ENCODE assay signal across 20 cellular contexts in genomic region chr4:6290769-6291547, GRCh38. TPM values are rescaled to one million over a fixed set of nuclear protein-coding genes. Genes with fewer than 3 reads are reported as not detected.
DNase-seq lines count a peak whose midpoint lies in the region; ATAC-seq, FAIRE-seq and TF ChIP-seq lines count a peak whose summit lies in the region.
"Had no signal": no experiment of that assay in that cellular context is flagged by ENCODE, and none has a peak within 500 bp of the region (broad histone marks: within the 10 kb centered on the region; RNA-seq: fewer than 3 reads in every experiment).

No MANE protein-coding gene starts in this region.

- H2BK15ac ChIP-seq in mesendoderm (replicated peaks; ENCODE audit: low read depth): no peak overlapping the region

- H3K4ac ChIP-seq in mesendoderm (ENCODE audit: low read depth, low read length): no peak overlapping the region

- no peaks in the 10 kb centered on the region for H3K9me3 Mint-ChIP-seq in GM23338
- H3K9me3 Mint-ChIP-seq: CD4-positive, CD25-positive, alpha-beta regulatory T cell; T-cell had no signal

- H3K27me3 Mint-ChIP-seq in GM23338 (ENCODE audit: insufficient read depth, low read depth, poor library complexity): peaks cover 4% of the 10 kb centered on the region
- H3K27me3 Mint-ChIP-seq: CD4-positive, CD25-positive, alpha-beta regulatory T cell; T-cell had no signal

- H3K18ac ChIP-seq in mesendoderm (ENCODE audit: low read length): no peak overlapping the region

- H3K4me2 ChIP-seq in GM23338 (no peak overlapping the region), mesendoderm (ENCODE audit: low read length) (no peak overlapping the region)
- H3K4me2 ChIP-seq: PC-9 had no signal

- no peaks in the 10 kb centered on the region for H3F3A ChIP-seq in GM23338 (replicated peaks; ENCODE audit: low read depth)

- no peak overlapping the region for H2BK5ac ChIP-seq in mesendoderm (ENCODE audit: low read length)

- H3K36me3 Mint-ChIP-seq in GM23338 (ENCODE audit: low read depth): peaks cover 21% of the 10 kb centered on the region

- H4K20me1 ChIP-seq in GM23338 (replicated peaks; ENCODE audit: insufficient read depth): peaks cover 5% of the 10 kb centered on the region; the same call in 1 of the 2 replicates

- TF ChIP-seq CTCF in GM23338 (conservative IDR thresholded peaks at IDR 0.05; ENCODE audit: low read depth in 2 of 2) (no peak), fibroblast of mammary gland (conservative IDR thresholded peaks at IDR 0.05; ENCODE audit: control insufficient read depth, insufficient read depth, low read depth, low read length) (no peak), D721Med (IDR thresholded peaks at IDR 0.05; ENCODE audit: insufficient read depth, missing control alignments) (no peak)

- no peak overlapping the region for H2AFZ ChIP-seq in GM23338
- H2AFZ ChIP-seq: GM23248, PC-9 had no signal

- no peak overlapping the region for H3K4me3 Mint-ChIP-seq in GM23338
- H3K4me3 Mint-ChIP-seq: CD4-positive, CD25-positive, alpha-beta regulatory T cell; T-cell had no signal

- no peak overlapping the region for H3K4me3 ChIP-seq in GM23338
- H3K4me3 ChIP-seq in fibroblast of mammary gland (ENCODE audit: control insufficient read depth, low read depth, low read length): no peak overlapping the region
- H3K4me3 ChIP-seq in mesendoderm (ENCODE audit: low read length): no peak overlapping the region
- H3K4me3 ChIP-seq: GM23248, K562, PC-9 had no signal

- no CpG with 5 or more reads among the region's 25 CpGs for WGBS in mesendoderm (ENCODE audit: extremely low coverage, insufficient coverage, low lambda C conversion rate)

- H2AK5ac ChIP-seq in mesendoderm (ENCODE audit: low read length): no peak overlapping the region

- H3K9ac ChIP-seq in mesendoderm (ENCODE audit: low read length): no peak overlapping the region
- H3K9ac ChIP-seq: GM23248 had no signal

- no peak overlapping the region for H3K56ac ChIP-seq in mesendoderm (ENCODE audit: low read length)

- no peaks in the 10 kb centered on the region for H3K27me3 ChIP-seq in GM23338 (ENCODE audit: insufficient read depth)
- H3K27me3 ChIP-seq in mesendoderm (ENCODE audit: insufficient read depth, low read length, poor library complexity): no peaks in the 10 kb centered on the region
- H3K27me3 ChIP-seq: BE2C had no signal

- no peaks in the 10 kb centered on the region for H3K4me1 ChIP-seq in GM23338 (ENCODE audit: insufficient read depth)
- H3K4me1 ChIP-seq in mesendoderm (ENCODE audit: control insufficient read depth, low read depth, low read length): no peaks in the 10 kb centered on the region
- H3K4me1 ChIP-seq: BE2C had no signal

- H3K79me1 ChIP-seq in mesendoderm (ENCODE audit: low read length): no peaks in the 10 kb centered on the region

- H3K27ac ChIP-seq in GM23338 (ENCODE audit: low read depth): no peak overlapping the region
- H3K27ac ChIP-seq in mesendoderm (ENCODE audit: low read depth, low read length): no peak overlapping the region
- H3K27ac ChIP-seq: GM23248, HL-60, PC-9 had no signal

- no peak overlapping the region for H3K27ac Mint-ChIP-seq in GM23338
- H3K27ac Mint-ChIP-seq: CD4-positive, CD25-positive, alpha-beta regulatory T cell; T-cell had no signal

- no peak overlapping the region for H4K5ac ChIP-seq in mesendoderm (ENCODE audit: low read length)

- DNase-seq in GM23338 (ENCODE audit: low spot score) (peak; percentile 32), HT1080 (ENCODE audit: low read depth) (peak; percentile 23), fibroblast of mammary gland (ENCODE audit: low read depth) (peak; percentile 21), mesendoderm (peak; percentile 32), D721Med (ENCODE audit: insufficient read length, low spot score) (no peak), CD1c-positive myeloid dendritic cell (ENCODE audit: extremely low spot score) (no peak), NCI-H1092 (lab: John Stamatoyannopoulos, UW) (no peak)
- DNase-seq: BE2C; CD4-positive, CD25-positive, alpha-beta regulatory T cell; GM23248; Kasumi-1; NCI-H2029 treated with DMSO at 0.1 percent for 48 hours; NCI-H2227 treated with DMSO at 0.1 percent for 48 hours; NCI-H526 treated with DMSO at 0.1 percent for 48 hours; PC-9; Right ventricle myocardium superior; T-cell had no signal

- H3K36me3 ChIP-seq in GM23338 (ENCODE audit: insufficient read depth) (0 out of 2 replicates have a peak, but pooled peaks cover 5% of the 10 kb centered on the region), mesendoderm (ENCODE audit: control insufficient read depth, insufficient read depth, low read length) (peaks cover 4% of the 10 kb centered on the region)

- no peaks in the 10 kb centered on the region for H3K9me2 ChIP-seq in GM23338 (ENCODE audit: insufficient read depth)

- FAIRE-seq in D721Med (lab: Jason Lieb, UNC): no peak
- FAIRE-seq: GM18507, K562 had no signal

- ATAC-seq in GM23338: peak; percentile 72
- ATAC-seq: K562, T-cell had no signal

- H3K79me2 ChIP-seq in GM23338 (replicated peaks; ENCODE audit: insufficient read depth) (no peaks in the 10 kb centered on the region), mesendoderm (ENCODE audit: control insufficient read depth, insufficient read depth, low read length) (no peaks in the 10 kb centered on the region)

- no peak overlapping the region for H2BK120ac ChIP-seq in mesendoderm (ENCODE audit: low read depth, low read length)

- no peak overlapping the region for H3K23ac ChIP-seq in mesendoderm (ENCODE audit: low read length)

- no peaks in the 10 kb centered on the region for H3K4me1 Mint-ChIP-seq in GM23338
- H3K4me1 Mint-ChIP-seq: CD4-positive, CD25-positive, alpha-beta regulatory T cell; T-cell had no signal

- H4K8ac ChIP-seq in mesendoderm (ENCODE audit: low read depth, low read length): no peak overlapping the region

TF ChIP-seq in GM23338, 12 proteins besides CTCF, POLR2A, EP300 and RAD21 (continues in another document):
- TF ChIP-seq NANOG (IDR thresholded peaks at IDR 0.05; ENCODE audit: borderline replicate concordance) (no peak), REST (IDR thresholded peaks at IDR 0.05; ENCODE audit: unreplicated experiment) (no peak), ZNF331 (CRISPR knock-in tag; IDR thresholded peaks at IDR 0.05; ENCODE audit: low read depth) (no peak), POLR2AphosphoS5 (IDR thresholded peaks at IDR 0.05; ENCODE audit: low read depth) (no peak), JUNB (IDR thresholded peaks at IDR 0.05; ENCODE audit: unreplicated experiment) (no peak), STAT1 (IDR thresholded peaks at IDR 0.05; ENCODE audit: unreplicated experiment) (no peak), CREB1 (CRISPR knock-in tag; IDR thresholded peaks at IDR 0.05; ENCODE audit: low read depth) (no peak), EZH2phosphoT487 (IDR thresholded peaks at IDR 0.05; ENCODE audit: unreplicated experiment) (no peak), ZNF114 (CRISPR knock-in tag; IDR thresholded peaks at IDR 0.05) (no peak)
- TF ChIP-seq, protein P1, sequence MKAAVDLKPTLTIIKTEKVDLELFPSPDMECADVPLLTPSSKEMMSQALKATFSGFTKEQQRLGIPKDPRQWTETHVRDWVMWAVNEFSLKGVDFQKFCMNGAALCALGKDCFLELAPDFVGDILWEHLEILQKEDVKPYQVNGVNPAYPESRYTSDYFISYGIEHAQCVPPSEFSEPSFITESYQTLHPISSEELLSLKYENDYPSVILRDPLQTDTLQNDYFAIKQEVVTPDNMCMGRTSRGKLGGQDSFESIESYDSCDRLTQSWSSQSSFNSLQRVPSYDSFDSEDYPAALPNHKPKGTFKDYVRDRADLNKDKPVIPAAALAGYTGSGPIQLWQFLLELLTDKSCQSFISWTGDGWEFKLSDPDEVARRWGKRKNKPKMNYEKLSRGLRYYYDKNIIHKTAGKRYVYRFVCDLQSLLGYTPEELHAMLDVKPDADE (IDR thresholded peaks at IDR 0.05): no peak

RNA-seq across cellular contexts. Expression of gene WFS1, which starts 21.3 kb away (rescaled TPM):
- 42.3 and 45.4 TPM in 2 replicates for total RNA-seq in GM23338 (2014; rRNA removed; shearing (Covaris generic))
- 24.2 and 24.7 TPM in 2 replicates for polyA plus RNA-seq in GM23338 (2016; fragmentation: Nextera tagmentation; extraction: Ambion mirVana)
- 11.1 and 14.8 TPM in 2 replicates for total RNA-seq in HT1080 (2014; rRNA removed; shearing (Covaris generic))
- 11.3 and 12.8 TPM in 2 replicates for polyA plus RNA-seq in HT1080 (2015; cell fraction: cytosol; rRNA removed)
- 32.4 and 35.1 TPM in 2 replicates for polyA plus RNA-seq in HT1080 (2015; cell fraction: nucleus; rRNA removed)
- 23.7 TPM for polyA plus RNA-seq in mesendoderm (2013, experiment 1 of 2)
- polyA plus RNA-seq in mesendoderm (2013, experiment 2 of 2): 21.6 TPM

Comparison
In these comparisons a context has a peak if more than half of its experiments do, and no peak if none do; other contexts are left out.
1. DNase-seq: peak in GM23338 (single experiment), HT1080 (single experiment), fibroblast of mammary gland (single experiment) and mesendoderm (single experiment); none in D721Med (single experiment), CD1c-positive myeloid dendritic cell (single experiment) and NCI-H1092 (single experiment).